ENCODE assay signal across 1 cellular context in genomic region chr14:105021656-105022275, GRCh38.
TF ChIP-seq lines count a peak whose summit lies in the region.

No MANE protein-coding gene starts in this region.

TF ChIP-seq in HepG2, 621 proteins besides CTCF, POLR2A, EP300 and RAD21 (continues in another document):
- TF ChIP-seq MYNN (CRISPR knock-in tag; IDR thresholded peaks at IDR 0.05; ENCODE audit: low read depth) (no peak), TCF7L2 (IDR thresholded peaks at IDR 0.05; ENCODE audit: low read depth, low read length) (no peak), POLR2G (IDR thresholded peaks at IDR 0.05; ENCODE audit: low read depth, low read length) (0 out of 2 replicates have a peak, but pooled peaks have one; percentile 19), E2F5 (CRISPR knock-in tag; conservative IDR thresholded peaks at IDR 0.05) (no peak), XRCC5 (optimal IDR thresholded peaks at IDR 0.05; ENCODE audit: low read length) (peak; percentile 30), BCL6 (CRISPR knock-in tag; IDR thresholded peaks at IDR 0.05) (no peak; the same call in 1 of the 2 replicates), ZSCAN25 (CRISPR knock-in tag; IDR thresholded peaks at IDR 0.05) (no peak), CHD2 (IDR thresholded peaks at IDR 0.05; ENCODE audit: low read depth, low read length) (peak; percentile 52; the same call in 1 of the 2 replicates), MAX (IDR thresholded peaks at IDR 0.05) (0 out of 2 replicates have a peak, but pooled peaks have one; percentile 5), HNF4A (CRISPR knock-in tag; IDR thresholded peaks at IDR 0.05) (no peak; the same call in 1 of the 2 replicates), SP4 (CRISPR knock-in tag; IDR thresholded peaks at IDR 0.05) (no peak), PRMT3 (CRISPR knock-in tag; IDR thresholded peaks at IDR 0.05; ENCODE audit: borderline replicate concordance, low read depth) (no peak), EZH2 (conservative IDR thresholded peaks at IDR 0.05; ENCODE audit: low read depth, low read length) (no peak), ATM (IDR thresholded peaks at IDR 0.05; ENCODE audit: borderline replicate concordance) (no peak), ZNF230 (CRISPR knock-in tag; IDR thresholded peaks at IDR 0.05) (0 out of 2 replicates have a peak, but pooled peaks have one; percentile 77), SUZ12 (IDR thresholded peaks at IDR 0.05; ENCODE audit: low read depth, low read length) (no peak), HNRNPL (IDR thresholded peaks at IDR 0.05; ENCODE audit: low read depth, low read length) (0 out of 2 replicates have a peak, but pooled peaks have one; percentile 2), ZBTB7B (CRISPR knock-in tag; IDR thresholded peaks at IDR 0.05) (no peak), EED (CRISPR knock-in tag; IDR thresholded peaks at IDR 0.05) (no peak), MTERF4 (CRISPR knock-in tag; IDR thresholded peaks at IDR 0.05) (peak; percentile 65; the same call in 1 of the 2 replicates), ZNF224 (CRISPR knock-in tag; IDR thresholded peaks at IDR 0.05) (peak; percentile 41; the same call in 1 of the 2 replicates), ZNF704 (CRISPR knock-in tag; IDR thresholded peaks at IDR 0.05; ENCODE audit: borderline replicate concordance) (0 out of 2 replicates have a peak, but pooled peaks have one; percentile 1), ZNF337 (CRISPR knock-in tag; IDR thresholded peaks at IDR 0.05; ENCODE audit: borderline replicate concordance, low read depth) (no peak), RNF2 (conservative IDR thresholded peaks at IDR 0.05; ENCODE audit: low read depth) (no peak), ZNF460 (CRISPR knock-in tag; IDR thresholded peaks at IDR 0.05; ENCODE audit: borderline replicate concordance) (no peak), ZFP41 (CRISPR knock-in tag; IDR thresholded peaks at IDR 0.05; ENCODE audit: borderline replicate concordance) (no peak), SP140L (CRISPR knock-in tag; IDR thresholded peaks at IDR 0.05; ENCODE audit: borderline replicate concordance) (no peak), THAP9 (CRISPR knock-in tag; IDR thresholded peaks at IDR 0.05; ENCODE audit: borderline replicate concordance) (peak; percentile 70; the same call in 1 of the 2 replicates), ZNF605 (CRISPR knock-in tag; IDR thresholded peaks at IDR 0.05) (peak; percentile 76; the same call in 1 of the 2 replicates), ZNF746 (CRISPR knock-in tag; IDR thresholded peaks at IDR 0.05) (0 out of 2 replicates have a peak, but pooled peaks have one; percentile 5), USF2 (IDR thresholded peaks at IDR 0.05; ENCODE audit: low read depth, low read length) (no peak), USF2 (CRISPR knock-in tag; IDR thresholded peaks at IDR 0.05; ENCODE audit: borderline replicate concordance) (peak; percentile 47; the same call in 1 of the 2 replicates), HOXA5 (CRISPR knock-in tag; IDR thresholded peaks at IDR 0.05) (no peak), TOE1 (CRISPR knock-in tag; IDR thresholded peaks at IDR 0.05) (no peak), ZNF598 (CRISPR knock-in tag; IDR thresholded peaks at IDR 0.05; ENCODE audit: borderline replicate concordance) (0 out of 2 replicates have a peak, but pooled peaks have one; percentile 55), ZFP36L1 (CRISPR knock-in tag; IDR thresholded peaks at IDR 0.05) (0 out of 2 replicates have a peak, but pooled peaks have one; percentile 56), ATF5 (CRISPR knock-in tag; IDR thresholded peaks at IDR 0.05; ENCODE audit: low read depth) (no peak), PRDM10 (CRISPR knock-in tag; IDR thresholded peaks at IDR 0.05; ENCODE audit: low read depth) (no peak), ZNF350 (CRISPR knock-in tag; IDR thresholded peaks at IDR 0.05; ENCODE audit: borderline replicate concordance, low read depth) (peak; percentile 56; the same call in 1 of the 2 replicates), DMAP1 (CRISPR knock-in tag; IDR thresholded peaks at IDR 0.05) (peak; percentile 56; the same call in 1 of the 2 replicates), GFI1 (CRISPR knock-in tag; IDR thresholded peaks at IDR 0.05; ENCODE audit: borderline replicate concordance) (0 out of 2 replicates have a peak, but pooled peaks have one; percentile 58), BHLHE40 (IDR thresholded peaks at IDR 0.05; ENCODE audit: low read length) (no peak), ZEB1 (IDR thresholded peaks at IDR 0.05; ENCODE audit: insufficient replicate concordance, low read depth) (no peak), ZBTB34 (CRISPR knock-in tag; IDR thresholded peaks at IDR 0.05) (no peak), LCORL (IDR thresholded peaks at IDR 0.05) (no peak), LCORL (CRISPR knock-in tag; IDR thresholded peaks at IDR 0.05) (no peak), ZFX (CRISPR knock-in tag; IDR thresholded peaks at IDR 0.05; ENCODE audit: low read depth) (peak; percentile 55), KLF16 (CRISPR knock-in tag; IDR thresholded peaks at IDR 0.05) (0 out of 4 replicates have a peak, but pooled peaks of 1 of the 2 experiments have one; percentile 3), EEA1 (CRISPR knock-in tag; IDR thresholded peaks at IDR 0.05; ENCODE audit: borderline replicate concordance) (no peak), ZNF713 (CRISPR knock-in tag; IDR thresholded peaks at IDR 0.05) (0 out of 2 replicates have a peak, but pooled peaks have one; percentile 10), HNRNPUL1 (IDR thresholded peaks at IDR 0.05; ENCODE audit: low read depth, low read length) (no peak), MXD3 (CRISPR knock-in tag; IDR thresholded peaks at IDR 0.05) (no peak)
